Comparison of ENCODE assay signal across 8 cellular contexts in genomic region chr20:25296094-25297093, GRCh38. TPM values are rescaled to one million over a fixed set of nuclear protein-coding genes. Genes with fewer than 3 reads are reported as not detected.
A peak's percentile ranks its signal among the peaks of the same experiment; 100 is the strongest.
DNase-seq lines count a peak whose midpoint lies in the region; ATAC-seq, FAIRE-seq and TF ChIP-seq lines count a peak whose summit lies in the region.

No MANE protein-coding gene starts in this region.

- H3K27ac ChIP-seq in KMS-11 = peak overlapping the region; percentile 94
- H3K27ac ChIP-seq in angular gyrus (ENCODE audit: low read depth, low read length) = peak overlapping the region; percentile 24
- no peak overlapping the region for H3K27ac ChIP-seq in keratinocyte (ENCODE audit: control insufficient read depth, insufficient read depth, low read length)

- H3K27me3 ChIP-seq in KMS-11 (ENCODE audit: insufficient read depth, low read depth) = no peaks in the 10 kb centered on the region
- H3K27me3 ChIP-seq in keratinocyte (ENCODE audit: control insufficient read depth, extremely low read depth, insufficient read depth, low read length) = no peaks in the 10 kb centered on the region

- peak overlapping the region; percentile 82 for H3K4me2 ChIP-seq in KMS-11
- no peak overlapping the region for H3K4me2 ChIP-seq in keratinocyte (ENCODE audit: control insufficient read depth, extremely low read depth, insufficient read depth, low read depth, low read length)

- H4K20me1 ChIP-seq in KMS-11 (ENCODE audit: insufficient read depth) = no peaks in the 10 kb centered on the region
- peaks cover 2% of the 10 kb centered on the region for H4K20me1 ChIP-seq in keratinocyte (ENCODE audit: control insufficient read depth, extremely low read depth, insufficient read depth, low read length)

- no peaks in the 10 kb centered on the region for H3K9me1 ChIP-seq in keratinocyte (ENCODE audit: control insufficient read depth, extremely low read depth, insufficient read depth, low read length)

- H3K79me2 ChIP-seq in KMS-11 (ENCODE audit: insufficient read depth, low read depth) (no peaks in the 10 kb centered on the region), keratinocyte (ENCODE audit: control insufficient read depth, insufficient read depth, low read length) (no peaks in the 10 kb centered on the region)

- H3K36me3 ChIP-seq in KMS-11 (ENCODE audit: insufficient read depth) = no peaks in the 10 kb centered on the region
- H3K36me3 ChIP-seq in keratinocyte (ENCODE audit: control insufficient read depth in 2 of 2, extremely low read depth in 1 of 2, insufficient read depth in 2 of 2, low read length in 2 of 2) = peaks cover 44 to 45% of the 10 kb centered on the region in 2 experiments

- no peak overlapping the region for H2AFZ ChIP-seq in KMS-11 (ENCODE audit: low read depth)
- H2AFZ ChIP-seq in keratinocyte (ENCODE audit: control insufficient read depth, low read length) = no peak overlapping the region

- TF ChIP-seq CTCF in KMS-11 (conservative IDR thresholded peaks at IDR 0.05; ENCODE audit: low read depth, low read length) = peak; percentile 74
- peak; percentile 38 to 48 (median 43) for TF ChIP-seq CTCF in keratinocyte (optimal IDR thresholded peaks at IDR 0.05 in 1 of 3, IDR thresholded peaks at IDR 0.05 in 1 of 3, conservative IDR thresholded peaks at IDR 0.05 in 1 of 3; ENCODE audit: extremely low read depth in 1 of 3, insufficient read depth in 2 of 3, low read length in 3 of 3)

- H3K4me1 ChIP-seq in KMS-11 (ENCODE audit: low read depth, poor library complexity, severe bottlenecking) (peaks cover 88% of the 10 kb centered on the region), keratinocyte (ENCODE audit: control insufficient read depth, extremely low read depth, insufficient read depth, low read length) (peaks cover 43% of the 10 kb centered on the region)

- DNase-seq in D341Med (ENCODE audit: low spot score) = peak; percentile 71
- no peak for DNase-seq in keratinocyte (ENCODE audit: low read depth, low spot score)
- DNase-seq in stromal cell of bone marrow (ENCODE audit: low read depth) = peak; percentile 23
- no peak for DNase-seq in OCI-M2 (lab: John Stamatoyannopoulos, UW; ENCODE audit: unreplicated experiment)
- DNase-seq in activated CD4-positive, CD25-positive, alpha-beta regulatory T cell treated with anti-CD3 and anti-CD28 coated beads, Interleukin-2, amount 50 U/mL, for 72 hours = no peak

- no peaks in the 10 kb centered on the region for H3K9me3 ChIP-seq in keratinocyte (ENCODE audit: control insufficient read depth, low read depth, low read length)

- FAIRE-seq in keratinocyte (lab: Jason Lieb, UNC) = no peak

- H3K4me3 ChIP-seq in KMS-11 (IDR thresholded peaks at IDR 0.05; ENCODE audit: insufficient read depth, low read depth, low read length) = no peak overlapping the region
- peak overlapping the region in 1 of 3 experiments; percentile 20 for H3K4me3 ChIP-seq in keratinocyte (ENCODE audit: control insufficient read depth in 2 of 3, extremely low read depth in 1 of 3, insufficient read depth in 2 of 3, low read depth in 1 of 3, low read length in 3 of 3)

- dilution Hi-C loops in keratinocyte (cut with MboI; ENCODE audit: extremely low pct_ligation_motif_present, low sequenced_read_pairs) = no loop called here

- H3K9ac ChIP-seq in KMS-11 (peak overlapping the region; percentile 55; the same call in 1 of the 2 replicates), keratinocyte (ENCODE audit: control insufficient read depth, extremely low read depth, insufficient read depth, low read length) (no peak overlapping the region)

- ATAC-seq in GM19351 (IDR thresholded peaks at IDR 0.05; ENCODE audit: unreplicated experiment) = peak; percentile 37

RNA-seq across cellular contexts. Expression of gene PYGB, which starts 48.5 kb away (rescaled TPM):
- 78.3 to 135 TPM (median 100 TPM) in 3 replicates for polyA plus RNA-seq in keratinocyte
- 73.7 TPM for polyA plus RNA-seq in keratinocyte (2011; ENCODE audit: low read depth)
- 67.6 and 112 TPM in 2 replicates for polyA plus RNA-seq in keratinocyte (2011; cell fraction: cytosol; rRNA removed)
- 224 and 265 TPM in 2 replicates for polyA plus RNA-seq in keratinocyte (2011; cell fraction: nucleus; rRNA removed)
- polyA plus RNA-seq in keratinocyte (2012; ENCODE audit: low replicate concordance) = 159 and 171 TPM in 2 replicates
- 137 to 269 TPM (median 175 TPM) in 3 replicates for polyA minus RNA-seq in keratinocyte
- polyA minus RNA-seq in keratinocyte (2011; cell fraction: cytosol; rRNA and poly(A)+ RNA removed) = 166 TPM
- polyA minus RNA-seq in keratinocyte (2011; cell fraction: nucleus; rRNA and poly(A)+ RNA removed) = 137 and 167 TPM in 2 replicates

Comparison
In these comparisons a context has a peak if more than half of its experiments do, and no peak if none do; other contexts are left out.
1. DNase-seq: peak in D341Med (single experiment) and stromal cell of bone marrow (single experiment); none in keratinocyte (single experiment), OCI-M2 (single experiment) and activated CD4-positive, CD25-positive, alpha-beta regulatory T cell treated with anti-CD3 and anti-CD28 coated beads, Interleukin-2, amount 50 U/mL, for 72 hours (single experiment).